ENCODE assay signal across 11 cellular contexts in genomic region chr4:173211838-173212237, GRCh38. TPM values are rescaled to one million over a fixed set of nuclear protein-coding genes. Genes with fewer than 3 reads are reported as not detected.
DNase-seq lines count a peak whose midpoint lies in the region; ATAC-seq lines count a peak whose summit lies in the region.
"Had no signal": no experiment of that assay in that cellular context is flagged by ENCODE, and none has a peak within 500 bp of the region (broad histone marks: within the 10 kb centered on the region; RNA-seq: fewer than 3 reads in every experiment).

No MANE protein-coding gene starts in this region.

- peak; percentile 66 for ATAC-seq in left ventricle myocardium superior
- no peak for ATAC-seq in Right ventricle myocardium superior (ENCODE audit: poor library complexity)
- no peak for ATAC-seq in natural killer cell treated with Interleukin-12 subunit alpha and Interleukin-12 subunit beta and Interleukin-15 and Interleukin-18, amount 100 ng/mL, for 72 hours
- ATAC-seq in HG02642 (IDR thresholded peaks at IDR 0.05; ENCODE audit: poor library complexity, unreplicated experiment) = no peak
- no peak for ATAC-seq in GM21526 (IDR thresholded peaks at IDR 0.05; ENCODE audit: low FRiP score, unreplicated experiment)

- no peak for DNase-seq in left ventricle myocardium superior
- DNase-seq in Right ventricle myocardium superior = no peak
- DNase-seq in NCI-H2227 (lab: John Stamatoyannopoulos, UW; ENCODE audit: unreplicated experiment) = peak; percentile 39
- DNase-seq in epithelial cell of prostate (ENCODE audit: low read depth, low spot score) = peak; percentile 57
- no peak for DNase-seq in natural killer cell treated with Interleukin-12 subunit alpha and Interleukin-12 subunit beta and Interleukin-15 and Interleukin-18, amount 100 ng/mL, for 72 hours (ENCODE audit: low spot score)
- no peak for DNase-seq in NCI-H510A treated with DMSO at 0.1 percent for 48 hours (lab: John Stamatoyannopoulos, UW)
- DNase-seq: activated naive CD8-positive, alpha-beta T cell treated with anti-CD3 and anti-CD28 coated beads, Interleukin-2, amount 10 ng/mL, durations not matched to agents 7 days and 5 days; CD4-positive, CD25-positive, alpha-beta regulatory T cell; upper lobe of left lung had no signal

- H3K4me3 Mint-ChIP-seq in natural killer cell treated with Interleukin-12 subunit alpha and Interleukin-12 subunit beta and Interleukin-15 and Interleukin-18, amount 100 ng/mL, for 72 hours = no peak overlapping the region
- H3K4me3 Mint-ChIP-seq: activated naive CD8-positive, alpha-beta T cell treated with anti-CD3 and anti-CD28 coated beads, Interleukin-2, amount 10 ng/mL, durations not matched to agents 7 days and 5 days; CD4-positive, CD25-positive, alpha-beta regulatory T cell had no signal

- H3K27ac Mint-ChIP-seq in natural killer cell treated with Interleukin-12 subunit alpha and Interleukin-12 subunit beta and Interleukin-15 and Interleukin-18, amount 100 ng/mL, for 72 hours = no peak overlapping the region
- H3K27ac Mint-ChIP-seq: activated naive CD8-positive, alpha-beta T cell treated with anti-CD3 and anti-CD28 coated beads, Interleukin-2, amount 10 ng/mL, durations not matched to agents 7 days and 5 days; CD4-positive, CD25-positive, alpha-beta regulatory T cell had no signal

- H3K27me3 Mint-ChIP-seq in natural killer cell treated with Interleukin-12 subunit alpha and Interleukin-12 subunit beta and Interleukin-15 and Interleukin-18, amount 100 ng/mL, for 72 hours = no peaks in the 10 kb centered on the region
- H3K27me3 Mint-ChIP-seq: activated naive CD8-positive, alpha-beta T cell treated with anti-CD3 and anti-CD28 coated beads, Interleukin-2, amount 10 ng/mL, durations not matched to agents 7 days and 5 days; CD4-positive, CD25-positive, alpha-beta regulatory T cell had no signal

- peaks cover 0 to 2% of the 10 kb centered on the region in 2 donors for H3K4me1 Mint-ChIP-seq in natural killer cell treated with Interleukin-12 subunit alpha and Interleukin-12 subunit beta and Interleukin-15 and Interleukin-18, amount 100 ng/mL, for 72 hours (ENCODE audit: low read depth in 2 of 2)

- H3K27ac ChIP-seq in epithelial cell of prostate = no peak overlapping the region
- H3K27ac ChIP-seq: upper lobe of left lung had no signal

- no peaks in the 10 kb centered on the region for H3K9me3 Mint-ChIP-seq in natural killer cell treated with Interleukin-12 subunit alpha and Interleukin-12 subunit beta and Interleukin-15 and Interleukin-18, amount 100 ng/mL, for 72 hours
- H3K9me3 Mint-ChIP-seq: activated naive CD8-positive, alpha-beta T cell treated with anti-CD3 and anti-CD28 coated beads, Interleukin-2, amount 10 ng/mL, durations not matched to agents 7 days and 5 days; CD4-positive, CD25-positive, alpha-beta regulatory T cell had no signal

- H3K36me3 Mint-ChIP-seq in natural killer cell treated with Interleukin-12 subunit alpha and Interleukin-12 subunit beta and Interleukin-15 and Interleukin-18, amount 100 ng/mL, for 72 hours = no peaks in the 10 kb centered on the region

- intact Hi-C loops in left ventricle myocardium superior (cut with micrococcal nuclease) (no loop called here), Right ventricle myocardium superior (cut with DNase I) (no loop called here)

RNA-seq across cellular contexts. Expression of gene GALNT7, which starts 43.2 kb away (rescaled TPM):
- total RNA-seq in left ventricle myocardium superior (4.6 TPM), Right ventricle myocardium superior (3.4 TPM)
- total RNA-seq in natural killer cell treated with Interleukin-12 subunit alpha and Interleukin-12 subunit beta and Interleukin-15 and Interleukin-18, amount 100 ng/mL, for 72 hours = 10 to 100 TPM; 17.3 to 19.4 TPM

Comparison
In these comparisons a context has a peak if more than half of its experiments do, and no peak if none do; other contexts are left out.
1. DNase-seq: peak in NCI-H2227 (single experiment) and epithelial cell of prostate (single experiment); none in left ventricle myocardium superior (single experiment), Right ventricle myocardium superior (single experiment), natural killer cell treated with Interleukin-12 subunit alpha and Interleukin-12 subunit beta and Interleukin-15 and Interleukin-18, amount 100 ng/mL, for 72 hours (single experiment) and NCI-H510A treated with DMSO at 0.1 percent for 48 hours (single experiment).